ENCODE assay signal across 28 cellular contexts in genomic region chr2:95106081-95106480, GRCh38.
"Had no signal": no experiment of that assay in that cellular context is flagged by ENCODE, and none has a peak within 500 bp of the region (broad histone marks: within the 10 kb centered on the region; RNA-seq: fewer than 3 reads in every experiment).

No MANE protein-coding gene starts in this region.

- FAIRE-seq: astrocyte, endothelial cell of umbilical vein, keratinocyte had no signal

- H3K79me2 ChIP-seq: hepatocyte had no signal

- H3K4me1 ChIP-seq: gastroesophageal sphincter, prostate gland, stomach, thyroid gland, upper lobe of left lung, vagina had no signal

- H3K27me3 ChIP-seq: brain microvascular endothelial cell, gastroesophageal sphincter, hepatocyte, ovary, stomach, thyroid gland, upper lobe of left lung, vagina had no signal

- H3K27ac ChIP-seq: brain microvascular endothelial cell, gastroesophageal sphincter, hepatocyte, ovary, prostate gland, stomach, thyroid gland, upper lobe of left lung, vagina had no signal

- H3K36me3 ChIP-seq: ovary had no signal

- ATAC-seq: activated T-cell treated with anti-CD3 and anti-CD28 coated beads, Interleukin-2, amount 50 U/mL, for 72 hours; gastroesophageal sphincter; left colon; stimulated activated naive B cell treated with anti-CD40 and anti-IgM and Interleukin-4, amounts not matched to agents 10 μg/mL and 1 μg/mL and 100 μg/mL, for 72 hours had no signal

- H3K4me2 ChIP-seq: hepatocyte had no signal

- H3K4me3 ChIP-seq: gastroesophageal sphincter, hepatocyte, ovary, prostate gland, stomach, thyroid gland, upper lobe of left lung, vagina had no signal

- H2AFZ ChIP-seq: hepatocyte had no signal

- H3K9me3 ChIP-seq: gastroesophageal sphincter, ovary, prostate gland, stomach, thyroid gland, upper lobe of left lung, vagina had no signal

- DNase-seq: activated CD4-positive, alpha-beta T cell treated with anti-CD3 and anti-CD28 coated beads, Interleukin-2, amount 50 U/mL, for 1 hour; activated CD4-positive, CD25-positive, alpha-beta regulatory T cell treated with anti-CD3 and anti-CD28 coated beads, Interleukin-2, amount 50 U/mL, for 72 hours; activated effector memory CD4-positive, alpha-beta T cell treated with Interleukin-2 at 50 U/mL for 16 hours; activated naive CD4-positive, alpha-beta T cell treated with Interleukin-2 at 50 U/mL for 16 hours; activated naive CD8-positive, alpha-beta T cell treated with anti-CD3 and anti-CD28 coated beads, Interleukin-2, amount 10 ng/mL, durations not matched to agents 7 days and 5 days; activated T-cell treated with anti-CD3 and anti-CD28 coated beads for 4 hours; activated T-cell treated with anti-CD3 and anti-CD28 coated beads, Interleukin-2, amount 50 U/mL, for 72 hours; amniotic stem cell; brain microvascular endothelial cell; caudate nucleus; left colon; mammary epithelial cell; nephron progenitor cell; ovary; stimulated activated CD4-positive, alpha-beta T cell treated with anti-CD3 and anti-CD28 coated beads, Interleukin-15, amount 100 ng/mL, for 24 hours; stimulated activated CD4-positive, alpha-beta T cell treated with anti-CD3 and anti-CD28 coated beads, Interleukin-2, amount 100 ng/mL, for 24 hours; stimulated activated naive B cell treated with anti-CD40 and anti-IgM and Interleukin-4, amounts not matched to agents 10 μg/mL and 1 μg/mL and 100 μg/mL, for 72 hours; stomach; T-helper 9 cell; thyroid gland; upper lobe of left lung had no signal
